In the genomic region with DNA sequence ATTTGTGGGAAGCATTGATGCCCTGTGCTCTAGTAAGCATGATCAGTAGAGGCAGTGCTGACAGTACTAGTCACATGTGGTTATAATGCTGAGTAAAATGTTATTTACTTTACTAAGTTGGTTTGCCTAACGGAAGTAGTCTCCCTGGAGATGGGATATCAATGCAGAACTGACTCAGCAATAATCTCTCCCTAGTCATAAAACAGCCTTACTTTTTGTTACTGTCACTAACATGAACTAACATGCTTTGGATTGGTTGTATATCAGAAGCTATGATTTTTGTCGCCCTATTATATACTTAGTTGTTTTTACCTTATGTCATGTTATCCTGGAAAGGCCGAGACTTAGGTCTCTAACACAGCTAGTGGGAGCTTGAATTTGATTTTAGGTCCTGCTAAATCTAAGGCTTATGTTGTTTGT, we compare ENCODE assay signal across 10 cellular contexts. TPM values are rescaled to one million over a fixed set of nuclear protein-coding genes. Genes with fewer than 3 reads are reported as not detected.
A peak's percentile ranks its signal among the peaks of the same experiment; 100 is the strongest.
DNase-seq lines count a peak whose midpoint lies in the region; ATAC-seq, FAIRE-seq and TF ChIP-seq lines count a peak whose summit lies in the region.
"Had no signal": no experiment of that assay in that cellular context is flagged by ENCODE, and none has a peak within 500 bp of the region (broad histone marks: within the 10 kb centered on the region; RNA-seq: fewer than 3 reads in every experiment).

No MANE protein-coding gene starts in this region.

- no peak for ATAC-seq in GM18517 (IDR thresholded peaks at IDR 0.05; ENCODE audit: unreplicated experiment)
- ATAC-seq: activated naive CD8-positive, alpha-beta T cell treated with anti-CD3 and anti-CD28 coated beads, Interleukin-2, amount 50 U/mL, for 24 hours had no signal

- H2AFZ ChIP-seq in endothelial cell of umbilical vein (ENCODE audit: low read depth, low read length): no peak overlapping the region

- no peaks in the 10 kb centered on the region for H3K9me3 ChIP-seq in endothelial cell of umbilical vein (replicated peaks; ENCODE audit: control insufficient read depth, insufficient read depth, low read length)

- H3K9ac ChIP-seq in endothelial cell of umbilical vein (replicated peaks; ENCODE audit: extremely low read depth, insufficient read depth, low read length): no peak overlapping the region

- no peak overlapping the region for H3K4me2 ChIP-seq in endothelial cell of umbilical vein (ENCODE audit: insufficient read depth, low read length)

- H3K36me3 Mint-ChIP-seq in nephron (ENCODE audit: low read depth): peaks cover 18% of the 10 kb centered on the region

- dilution Hi-C loops in endothelial cell of umbilical vein (cut with MboI; ENCODE audit: extremely low pct_ligation_motif_present, low sequenced_read_pairs): no loop called here

- no peak overlapping the region for H3K4me3 ChIP-seq in endothelial cell of umbilical vein (replicated peaks in 1 of 3; ENCODE audit: insufficient read depth in 1 of 3, low read depth in 1 of 3, low read length in 3 of 3)

- H3K27ac ChIP-seq in endothelial cell of umbilical vein (ENCODE audit: insufficient read depth, low read depth, low read length): peak overlapping the region; percentile 17

- peaks cover 57% of the 10 kb centered on the region for H3K4me1 Mint-ChIP-seq in nephron

- peaks cover 2% of the 10 kb centered on the region for H4K20me1 ChIP-seq in endothelial cell of umbilical vein (replicated peaks; ENCODE audit: control insufficient read depth, extremely low read depth, insufficient read depth, low read length)

- no peaks in the 10 kb centered on the region for H3K27me3 Mint-ChIP-seq in nephron (ENCODE audit: low read depth)
- H3K27me3 Mint-ChIP-seq: activated naive CD8-positive, alpha-beta T cell treated with anti-CD3 and anti-CD28 coated beads, Interleukin-2, amount 50 U/mL, for 24 hours had no signal

- H3K27me3 ChIP-seq in endothelial cell of umbilical vein (ENCODE audit: control insufficient read depth in 2 of 2, insufficient read depth in 2 of 2, low read length in 2 of 2): no peaks in the 10 kb centered on the region

- peaks cover 43% of the 10 kb centered on the region for H3K79me2 ChIP-seq in endothelial cell of umbilical vein (ENCODE audit: control insufficient read depth, insufficient read depth, low read length)

- intact Hi-C loops in endothelial cell of umbilical vein (cut with micrococcal nuclease): no loop called here

- H3K4me3 Mint-ChIP-seq in nephron: no peak overlapping the region
- H3K4me3 Mint-ChIP-seq: activated naive CD8-positive, alpha-beta T cell treated with anti-CD3 and anti-CD28 coated beads, Interleukin-2, amount 50 U/mL, for 24 hours had no signal

- TF ChIP-seq POLR2A in endothelial cell of umbilical vein (IDR thresholded peaks at IDR 0.05; ENCODE audit: low read depth, low read length): no peak

- POLR2A ChIA-PET in endothelial cell of umbilical vein (lab: Charles Lee): no interaction called here

- peaks cover 22% of the 10 kb centered on the region for H3K4me1 ChIP-seq in endothelial cell of umbilical vein (ENCODE audit: control insufficient read depth, extremely low read depth, insufficient read depth, low read length)

- DNase-seq in DMS153 treated with DMSO at 0.1 percent for 48 hours (lab: John Stamatoyannopoulos, UW; ENCODE audit: unreplicated experiment) (peak; percentile 14), NCI-H226 (peak; percentile 23), endothelial cell of umbilical vein (ENCODE audit: low read depth, low spot score) (peak; percentile 64), activated gamma-delta T cell (lab: John Stamatoyannopoulos, UW) (no peak), NCI-H2171 (lab: John Stamatoyannopoulos, UW) (no peak)
- DNase-seq in activated CD4-positive, alpha-beta T cell treated with anti-CD3 and anti-CD28 coated beads for 48 hours: no peak
- DNase-seq: activated naive CD8-positive, alpha-beta T cell treated with anti-CD3 and anti-CD28 coated beads, Interleukin-2, amount 50 U/mL, for 24 hours; SHP77 treated with DMSO at 0.1 percent for 48 hours had no signal

- BruUV-seq in endothelial cell of umbilical vein (replicated peaks; lab: Mats Ljungman, UMichigan): no TSS peak

- FAIRE-seq in endothelial cell of umbilical vein (lab: Jason Lieb, UNC): no peak

- H3K27ac Mint-ChIP-seq in nephron: peak overlapping the region; percentile 33 to 62 (median 57)
- H3K27ac Mint-ChIP-seq: activated naive CD8-positive, alpha-beta T cell treated with anti-CD3 and anti-CD28 coated beads, Interleukin-2, amount 50 U/mL, for 24 hours had no signal

- no peaks in the 10 kb centered on the region for H3K9me1 ChIP-seq in endothelial cell of umbilical vein (replicated peaks; ENCODE audit: control insufficient read depth, extremely low read depth, insufficient read depth, low read length)

- TF ChIP-seq CTCF in endothelial cell of umbilical vein (IDR thresholded peaks at IDR 0.05; ENCODE audit: extremely low read depth in 1 of 2, insufficient read depth in 1 of 2, low read depth in 1 of 2, low read length in 2 of 2) (no peak), nephron (IDR thresholded peaks at IDR 0.05; ENCODE audit: unreplicated experiment in 3 of 3) (no peak)

- no peaks in the 10 kb centered on the region for H3K36me3 ChIP-seq in endothelial cell of umbilical vein (ENCODE audit: control insufficient read depth in 2 of 2, extremely low read depth in 1 of 2, insufficient read depth in 2 of 2, low read length in 2 of 2)

- CTCF ChIA-PET in endothelial cell of umbilical vein (lab: Charles Lee): interaction anchor here (0.6 to 2.1 kb wide), 7 partner anchors 11 to 128 kb away, joined by 3 to 6 read pairs (median 4); no protein-coding TSS in a partner anchor

- H3K9me3 Mint-ChIP-seq in nephron: peaks cover 2% of the 10 kb centered on the region

TF ChIP-seq in endothelial cell of umbilical vein, 7 proteins besides CTCF, POLR2A, EP300 and RAD21:
- TF ChIP-seq FOS (IDR thresholded peaks at IDR 0.05; ENCODE audit: borderline replicate concordance, insufficient read depth, low read length): no peak
- no peak for TF ChIP-seq JUN (IDR thresholded peaks at IDR 0.05; ENCODE audit: borderline replicate concordance, insufficient read depth, insufficient read length, low read depth)
- no peak for TF ChIP-seq MYC (IDR thresholded peaks at IDR 0.05; ENCODE audit: low read depth, low read length)
- TF ChIP-seq GATA2 (IDR thresholded peaks at IDR 0.05; ENCODE audit: insufficient read depth, insufficient read length, low read depth, low read length): no peak
- no peak for TF ChIP-seq POLR2AphosphoS5 (IDR thresholded peaks at IDR 0.05; ENCODE audit: insufficient read depth, low read depth, low read length)
- TF ChIP-seq, protein P1, sequence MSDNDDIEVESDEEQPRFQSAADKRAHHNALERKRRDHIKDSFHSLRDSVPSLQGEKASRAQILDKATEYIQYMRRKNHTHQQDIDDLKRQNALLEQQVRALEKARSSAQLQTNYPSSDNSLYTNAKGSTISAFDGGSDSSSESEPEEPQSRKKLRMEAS (IDR thresholded peaks at IDR 0.05; ENCODE audit: insufficient read depth, insufficient read length): no peak
- no peak for TF ChIP-seq EZH2 (IDR thresholded peaks at IDR 0.05; ENCODE audit: borderline replicate concordance, low read depth, low read length, severe bottlenecking)

RNA-seq across cellular contexts. Expression of a gene that starts 50.0 kb away (rescaled TPM):
- 9.0 and 9.3 TPM in 2 replicates for total RNA-seq in endothelial cell of umbilical vein
- polyA plus RNA-seq in endothelial cell of umbilical vein: 3.6 and 4.4 TPM in 2 replicates
- 4.6 and 4.9 TPM in 2 replicates for polyA plus RNA-seq in endothelial cell of umbilical vein (2011; cell fraction: cytosol; rRNA removed)
- 5.0 and 5.3 TPM in 2 replicates for polyA plus RNA-seq in endothelial cell of umbilical vein (2011; cell fraction: nucleus; rRNA removed)
- 6.1 and 7.5 TPM in 2 replicates for polyA plus RNA-seq in endothelial cell of umbilical vein (2012)
- polyA minus RNA-seq in endothelial cell of umbilical vein: 13.8 and 14.9 TPM in 2 replicates
- 8.1 TPM for polyA minus RNA-seq in endothelial cell of umbilical vein (2011; cell fraction: cytosol; rRNA and poly(A)+ RNA removed)
- 10.9 and 14.4 TPM in 2 replicates for polyA minus RNA-seq in endothelial cell of umbilical vein (2011; cell fraction: nucleus; rRNA and poly(A)+ RNA removed)

Comparison
In these comparisons a context has a peak if more than half of its experiments do, and no peak if none do; other contexts are left out.
1. DNase-seq: peak in DMS153 treated with DMSO at 0.1 percent for 48 hours (single experiment), NCI-H226 (single experiment) and endothelial cell of umbilical vein (single experiment); none in activated CD4-positive, alpha-beta T cell treated with anti-CD3 and anti-CD28 coated beads for 48 hours (single experiment), activated gamma-delta T cell (single experiment) and NCI-H2171 (single experiment).